In genomic region chr4:170589597-170590191, GRCh38 we compare ENCODE assay signal across 9 cellular contexts.
A peak's percentile ranks its signal among the peaks of the same experiment; 100 is the strongest.
DNase-seq lines count a peak whose midpoint lies in the region; ATAC-seq and TF ChIP-seq lines count a peak whose summit lies in the region.
"Had no signal": no experiment of that assay in that cellular context is flagged by ENCODE, and none has a peak within 500 bp of the region (broad histone marks: within the 10 kb centered on the region; RNA-seq: fewer than 3 reads in every experiment).

No MANE protein-coding gene starts in this region.

- H3K9me3 ChIP-seq in OCI-LY3 (ENCODE audit: insufficient read depth, low read length) (no peaks in the 10 kb centered on the region), right atrium auricular region (no peaks in the 10 kb centered on the region)

- H3K4me2 ChIP-seq in OCI-LY3 (ENCODE audit: low read length): no peak overlapping the region

- H3K4me1 Mint-ChIP-seq in stimulated activated memory B cell treated with anti-CD40 and anti-IgM and Interleukin-4, amounts not matched to agents 10 μg/mL and 1 μg/mL and 100 μg/mL, for 72 hours: no peaks in the 10 kb centered on the region

- H3K36me3 Mint-ChIP-seq in stimulated activated memory B cell treated with anti-CD40 and anti-IgM and Interleukin-4, amounts not matched to agents 10 μg/mL and 1 μg/mL and 100 μg/mL, for 72 hours: no peaks in the 10 kb centered on the region

- CTCF ChIA-PET in BJ (lab: Yijun Ruan, JAX): no interaction called here

- TF ChIP-seq CTCF in BJ (IDR thresholded peaks at IDR 0.05; ENCODE audit: insufficient read depth, low read depth, low read length) (0 out of 2 replicates have a peak, but pooled peaks have one; percentile 6), OCI-LY3 (IDR thresholded peaks at IDR 0.05; ENCODE audit: low read depth, low read length) (peak; percentile 68), right atrium auricular region (IDR thresholded peaks at IDR 0.05) (no peak)

- H3K4me3 ChIP-seq in BJ (ENCODE audit: low read depth, low read length): no peak overlapping the region
- no peak overlapping the region for H3K4me3 ChIP-seq in OCI-LY3 (ENCODE audit: low read length)
- no peak overlapping the region for H3K4me3 ChIP-seq in right atrium auricular region
- H3K4me3 ChIP-seq: cardiac muscle cell had no signal

- H3K4me1 ChIP-seq in OCI-LY3 (ENCODE audit: low read length) (no peaks in the 10 kb centered on the region), right atrium auricular region (no peaks in the 10 kb centered on the region)

- no peaks in the 10 kb centered on the region for H3K27me3 Mint-ChIP-seq in stimulated activated memory B cell treated with anti-CD40 and anti-IgM and Interleukin-4, amounts not matched to agents 10 μg/mL and 1 μg/mL and 100 μg/mL, for 72 hours

- DNase-seq in BJ (ENCODE audit: low read depth) (no peak), iPS-NIHi7 (ENCODE audit: extremely low spot score) (peak; percentile 44), right atrium auricular region (ENCODE audit: low spot score) (no peak)
- DNase-seq in central memory CD4-positive, alpha-beta T cell: no peak

- no peaks in the 10 kb centered on the region for H3K9me3 Mint-ChIP-seq in stimulated activated memory B cell treated with anti-CD40 and anti-IgM and Interleukin-4, amounts not matched to agents 10 μg/mL and 1 μg/mL and 100 μg/mL, for 72 hours

- no peak overlapping the region for H3K9ac ChIP-seq in OCI-LY3 (ENCODE audit: low read length)

- H4K20me1 ChIP-seq in OCI-LY3 (ENCODE audit: insufficient read depth, low read length): no peaks in the 10 kb centered on the region

- ATAC-seq in GM19035 (IDR thresholded peaks at IDR 0.05; ENCODE audit: unreplicated experiment) (peak; percentile 99), HG03108 (IDR thresholded peaks at IDR 0.05; ENCODE audit: unreplicated experiment) (peak; percentile 66)
- no peak for ATAC-seq in stimulated activated memory B cell treated with anti-CD40 and anti-IgM and Interleukin-4, amounts not matched to agents 10 μg/mL and 1 μg/mL and 100 μg/mL, for 72 hours

- no peak overlapping the region for H2AFZ ChIP-seq in OCI-LY3 (ENCODE audit: low read depth, low read length)

- H3K79me2 ChIP-seq in OCI-LY3 (ENCODE audit: low read length): no peaks in the 10 kb centered on the region

- H3K36me3 ChIP-seq in BJ (ENCODE audit: control insufficient read depth, insufficient read depth, low read length) (no peaks in the 10 kb centered on the region), OCI-LY3 (replicated peaks; ENCODE audit: low read depth, low read length) (no peaks in the 10 kb centered on the region), right atrium auricular region (no peaks in the 10 kb centered on the region)
- H3K36me3 ChIP-seq: cardiac muscle cell had no signal

- POLR2A ChIA-PET in BJ (lab: Charles Lee): no interaction called here

- H3K27ac ChIP-seq in OCI-LY3 (ENCODE audit: low read length) (no peak overlapping the region), right atrium auricular region (no peak overlapping the region)
- H3K27ac ChIP-seq: cardiac muscle cell had no signal

- no peak overlapping the region for H3K27ac Mint-ChIP-seq in stimulated activated memory B cell treated with anti-CD40 and anti-IgM and Interleukin-4, amounts not matched to agents 10 μg/mL and 1 μg/mL and 100 μg/mL, for 72 hours

- H3K27me3 ChIP-seq in BJ (ENCODE audit: control insufficient read depth, insufficient read depth, low read length): no peaks in the 10 kb centered on the region
- H3K27me3 ChIP-seq in OCI-LY3 (ENCODE audit: low read depth, low read length): no peaks in the 10 kb centered on the region
- no peaks in the 10 kb centered on the region for H3K27me3 ChIP-seq in right atrium auricular region
- H3K27me3 ChIP-seq: cardiac muscle cell had no signal

- H3K4me3 Mint-ChIP-seq in stimulated activated memory B cell treated with anti-CD40 and anti-IgM and Interleukin-4, amounts not matched to agents 10 μg/mL and 1 μg/mL and 100 μg/mL, for 72 hours: no peak overlapping the region

Comparison
In these comparisons a context has a peak if more than half of its experiments do, and no peak if none do; other contexts are left out.
1. CTCF ChIP-seq: peak in BJ (single experiment) and OCI-LY3 (single experiment); none in right atrium auricular region (0 of 2).